8 cellular contexts compared by ENCODE assay signal in the genomic region with DNA sequence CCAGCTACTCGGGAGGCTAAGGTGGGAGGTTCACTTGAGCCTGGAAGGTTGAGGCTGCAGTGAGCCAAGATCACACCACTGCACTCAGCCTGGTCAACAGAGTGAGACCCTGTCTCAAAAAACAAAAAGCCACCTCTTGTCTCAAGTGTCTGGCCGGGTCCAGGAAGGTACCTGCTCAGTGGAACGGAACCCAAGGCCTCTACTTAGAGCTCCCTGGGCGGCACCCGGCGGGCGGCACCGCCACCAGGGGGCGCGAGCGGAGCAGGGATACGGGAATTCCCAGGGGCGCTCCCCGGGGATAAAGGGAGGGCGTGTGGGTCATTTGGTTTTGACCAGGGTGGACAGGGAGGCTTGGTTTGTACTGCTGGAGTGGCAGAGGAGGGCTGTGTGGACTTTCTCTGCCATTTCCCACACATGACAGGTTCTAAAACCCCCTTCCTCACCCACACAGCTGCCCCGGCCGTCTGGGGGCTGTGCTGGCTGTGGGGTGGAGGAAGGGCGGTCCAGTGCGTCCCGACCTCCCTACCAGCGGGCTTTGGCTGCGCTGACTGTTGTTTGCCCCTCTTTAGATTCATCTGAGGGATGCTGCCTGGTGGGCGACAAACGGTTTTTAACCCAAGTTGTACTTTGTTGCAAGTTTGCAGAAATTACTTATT.
DNase-seq lines count a peak whose midpoint lies in the region; ATAC-seq and TF ChIP-seq lines count a peak whose summit lies in the region.

No MANE protein-coding gene starts in this region.

- intact Hi-C loops in ascending aorta (cut with DNase I) = no loop called here

- H3K27ac Mint-ChIP-seq in stimulated activated memory B cell treated with anti-CD40 and anti-IgM and Interleukin-4, amounts not matched to agents 10 μg/mL and 1 μg/mL and 100 μg/mL, for 72 hours = no peak overlapping the region

- H3K36me3 ChIP-seq in ascending aorta = peaks cover 0 to 3% of the 10 kb centered on the region in 2 donors

- H3K9me3 Mint-ChIP-seq in stimulated activated memory B cell treated with anti-CD40 and anti-IgM and Interleukin-4, amounts not matched to agents 10 μg/mL and 1 μg/mL and 100 μg/mL, for 72 hours = no peaks in the 10 kb centered on the region

- peaks cover 13% of the 10 kb centered on the region for H3K4me1 Mint-ChIP-seq in stimulated activated memory B cell treated with anti-CD40 and anti-IgM and Interleukin-4, amounts not matched to agents 10 μg/mL and 1 μg/mL and 100 μg/mL, for 72 hours

- peaks cover 4% of the 10 kb centered on the region for H3K36me3 Mint-ChIP-seq in stimulated activated memory B cell treated with anti-CD40 and anti-IgM and Interleukin-4, amounts not matched to agents 10 μg/mL and 1 μg/mL and 100 μg/mL, for 72 hours

- peak; percentile 26 for DNase-seq in COLO829 (ENCODE audit: low spot score)
- DNase-seq in OCI-M1 (lab: John Stamatoyannopoulos, UW) = peak; percentile 56
- no peak for DNase-seq in ascending aorta (ENCODE audit: low spot score in 2 of 2)
- peak; percentile 61 for DNase-seq in kidney tubule cell (ENCODE audit: low spot score)
- no peak for DNase-seq in putamen (ENCODE audit: low spot score)
- DNase-seq in retina = no peak

- no peaks in the 10 kb centered on the region for H3K4me1 ChIP-seq in ascending aorta

- no peak overlapping the region for H3K4me3 Mint-ChIP-seq in stimulated activated memory B cell treated with anti-CD40 and anti-IgM and Interleukin-4, amounts not matched to agents 10 μg/mL and 1 μg/mL and 100 μg/mL, for 72 hours

- TF ChIP-seq CTCF in ascending aorta (IDR thresholded peaks at IDR 0.05) = peak; percentile 34 to 54 (median 43)

- no peak overlapping the region for H3K4me3 ChIP-seq in ascending aorta

- no peaks in the 10 kb centered on the region for H3K9me3 ChIP-seq in ascending aorta

- H3K27me3 ChIP-seq in ascending aorta = no peaks in the 10 kb centered on the region

- peak; percentile 68 for ATAC-seq in GM21723 (IDR thresholded peaks at IDR 0.05; ENCODE audit: unreplicated experiment)
- ATAC-seq in stimulated activated memory B cell treated with anti-CD40 and anti-IgM and Interleukin-4, amounts not matched to agents 10 μg/mL and 1 μg/mL and 100 μg/mL, for 72 hours = peak; percentile 49

- H3K27me3 Mint-ChIP-seq in stimulated activated memory B cell treated with anti-CD40 and anti-IgM and Interleukin-4, amounts not matched to agents 10 μg/mL and 1 μg/mL and 100 μg/mL, for 72 hours = peaks cover 32% of the 10 kb centered on the region

- H3K27ac ChIP-seq in ascending aorta = no peak overlapping the region

Comparison
In these comparisons a context has a peak if more than half of its experiments do, and no peak if none do; other contexts are left out.
1. DNase-seq: peak in COLO829 (single experiment), OCI-M1 (single experiment) and kidney tubule cell (single experiment); none in ascending aorta (0 of 2), putamen (single experiment) and retina (single experiment).